Comparison of ENCODE assay signal across 26 cellular contexts in genomic region chr10:103936022-103936421, GRCh38. TPM values are rescaled to one million over a fixed set of nuclear protein-coding genes. Genes with fewer than 3 reads are reported as not detected.
DNase-seq lines count a peak whose midpoint lies in the region; ATAC-seq and TF ChIP-seq lines count a peak whose summit lies in the region.
"Had no signal": no experiment of that assay in that cellular context is flagged by ENCODE, and none has a peak within 500 bp of the region (broad histone marks: within the 10 kb centered on the region; RNA-seq: fewer than 3 reads in every experiment).

No MANE protein-coding gene starts in this region.

- H3K36me3 ChIP-seq in right atrium auricular region (no peaks in the 10 kb centered on the region), SJCRH30 (no peaks in the 10 kb centered on the region), ascending aorta (no peaks in the 10 kb centered on the region), aorta (ENCODE audit: control insufficient read depth in 1 of 2, insufficient read depth in 2 of 2, low read length in 1 of 2) (no peaks in the 10 kb centered on the region)
- H3K36me3 ChIP-seq: left lung, SJSA1, suprapubic skin had no signal

- H3K27me3 ChIP-seq in right cardiac atrium (ENCODE audit: control insufficient read depth, insufficient read depth) (no peaks in the 10 kb centered on the region), right atrium auricular region (no peaks in the 10 kb centered on the region), SJCRH30 (no peaks in the 10 kb centered on the region), ascending aorta (no peaks in the 10 kb centered on the region), aorta (ENCODE audit: control insufficient read depth in 1 of 2, insufficient read depth in 2 of 2, low read length in 1 of 2) (no peaks in the 10 kb centered on the region)
- H3K27me3 ChIP-seq: left lung, suprapubic skin had no signal

- no peak overlapping the region for H3K4me3 ChIP-seq in right cardiac atrium (ENCODE audit: low read length)
- H3K4me3 ChIP-seq in right atrium auricular region: no peak overlapping the region
- no peak overlapping the region for H3K4me3 ChIP-seq in SJCRH30
- no peak overlapping the region for H3K4me3 ChIP-seq in ascending aorta
- no peak overlapping the region for H3K4me3 ChIP-seq in aorta (ENCODE audit: low read length in 2 of 2)
- H3K4me3 ChIP-seq: left lung, SJSA1, suprapubic skin had no signal

- TF ChIP-seq CTCF in right atrium auricular region (IDR thresholded peaks at IDR 0.05): no peak
- TF ChIP-seq CTCF in ascending aorta (IDR thresholded peaks at IDR 0.05): no peak

- intact Hi-C loops in right cardiac atrium (cut with DNase I): no loop called here
- intact Hi-C loops in ascending aorta (cut with DNase I): no loop called here
- intact Hi-C loops in aorta (cut with DNase I): no loop called here

- H3K4me1 ChIP-seq in right cardiac atrium (ENCODE audit: control insufficient read depth, insufficient read depth, low read length): no peaks in the 10 kb centered on the region
- H3K4me1 ChIP-seq in right atrium auricular region: no peaks in the 10 kb centered on the region
- H3K4me1 ChIP-seq in SJCRH30: peaks cover 20% of the 10 kb centered on the region
- H3K4me1 ChIP-seq in ascending aorta: no peaks in the 10 kb centered on the region
- H3K4me1 ChIP-seq in aorta (ENCODE audit: control insufficient read depth in 1 of 2, insufficient read depth in 2 of 2, low read length in 2 of 2): no peaks in the 10 kb centered on the region
- H3K4me1 ChIP-seq: left lung, SJSA1 had no signal

- peak; percentile 52 to 68 for ATAC-seq in right cardiac atrium
- no peak for ATAC-seq in aorta (ENCODE audit: low FRiP score)
- ATAC-seq: activated naive CD4-positive, alpha-beta T cell treated with anti-CD3 and anti-CD28 coated beads, Interleukin-2, amount 50 U/mL, for 72 hours; activated T-helper 17 cell treated with anti-CD3 and anti-CD28 coated beads, Interleukin-2, amount 50 U/mL, for 72 hours; left lung; natural killer cell; Panc1; stimulated activated effector memory CD8-positive, alpha-beta T cell treated with anti-CD3 and anti-CD28 coated beads, Interleukin-12 subunit alpha, Interleukin-12 subunit beta, amount 100 ng/mL, for 72 hours had no signal

- no peak overlapping the region for H3K27ac ChIP-seq in right cardiac atrium (ENCODE audit: low read length)
- no peak overlapping the region for H3K27ac ChIP-seq in right atrium auricular region
- H3K27ac ChIP-seq in SJCRH30: no peak overlapping the region
- no peak overlapping the region for H3K27ac ChIP-seq in ascending aorta
- no peak overlapping the region for H3K27ac ChIP-seq in aorta (ENCODE audit: low read depth in 1 of 2, low read length in 2 of 2)
- H3K27ac ChIP-seq: HL-60, left lung, SJSA1, suprapubic skin had no signal

- H3K9me3 ChIP-seq in right cardiac atrium (ENCODE audit: control insufficient read depth, low read length) (no peaks in the 10 kb centered on the region), right atrium auricular region (no peaks in the 10 kb centered on the region), SJCRH30 (replicated peaks) (no peaks in the 10 kb centered on the region), ascending aorta (no peaks in the 10 kb centered on the region), aorta (ENCODE audit: control insufficient read depth, low read length) (no peaks in the 10 kb centered on the region)
- H3K9me3 ChIP-seq: left lung, SJSA1, suprapubic skin had no signal

- peak in 2 of 3 donors; percentile 48 to 67 for DNase-seq in right cardiac atrium
- no peak for DNase-seq in right atrium auricular region (ENCODE audit: low spot score)
- DNase-seq in SJCRH30: peak; percentile 26 to 38
- peak; percentile 53 for DNase-seq in medulla oblongata (ENCODE audit: extremely low spot score)
- DNase-seq in superior temporal gyrus (ENCODE audit: extremely low spot score): peak; percentile 55
- DNase-seq in ascending aorta (ENCODE audit: low spot score in 2 of 2): no peak
- no peak for DNase-seq in aorta
- DNase-seq in activated CD4-positive, alpha-beta T cell treated with anti-CD3 and anti-CD28 coated beads for 4 hours: no peak
- DNase-seq: activated CD4-positive, alpha-beta memory T cell treated with anti-CD3 and anti-CD28 coated beads for 36 hours; activated CD4-positive, CD25-positive, alpha-beta regulatory T cell; activated CD8-positive, alpha-beta memory T cell treated with anti-CD3 and anti-CD28 coated beads, Interleukin-2, amount 50 U/mL, for 48 hours; Calu3; left lung; natural killer cell; NCI-H1436 treated with DMSO at 0.1 percent for 48 hours; NCI-H2171 treated with DMSO at 0.1 percent for 48 hours; NCI-H526 treated with DMSO at 0.1 percent for 48 hours; stimulated activated CD4-positive, alpha-beta T cell treated with anti-CD3 and anti-CD28 coated beads, Interleukin-4, amount 100 ng/mL, for 24 hours; T-helper 1 cell had no signal

- 63% methylated on average over 6 of the region's 6 CpGs for WGBS in right cardiac atrium
- 44 to 49% methylated on average over 6 of the region's 6 CpGs for WGBS in aorta, 2 donors

RNA-seq across cellular contexts. Expression of gene STN1, which starts 18.0 kb away (rescaled TPM):
- total RNA-seq in right cardiac atrium (10 to 100 TPM; 24.3 to 26.8 (median 25.1) TPM), right atrium auricular region (10 to 100 TPM; 26.8 to 35.3 TPM), ascending aorta (24.5 TPM), aorta (10 to 100 TPM; 20.3 to 24.2 TPM)
- polyA plus RNA-seq in right cardiac atrium (26.8 TPM), aorta (10 to 100 TPM; 16.9 to 20.8 TPM)
- 10.3 and 11.6 TPM in 2 replicates for total RNA-seq in SJCRH30 (2014; rRNA removed; shearing (Covaris generic))

RNA-seq across cellular contexts. Expression of gene SLK, which starts 30.9 kb away (rescaled TPM):
- total RNA-seq in right cardiac atrium (10 to 100 TPM; 32.8 to 40.5 (median 36.4) TPM), right atrium auricular region (10 to 100 TPM; 42.4 to 57.3 TPM), ascending aorta (26.1 TPM), aorta (10 to 100 TPM; 47.0 to 50.2 TPM)
- polyA plus RNA-seq in right cardiac atrium (12.7 TPM), aorta (10 to 100 TPM; 16.0 to 19.7 TPM)
- 32.2 and 37.3 TPM in 2 replicates for total RNA-seq in SJCRH30 (2014; rRNA removed; shearing (Covaris generic))

Comparison
In these comparisons a context has a peak if more than half of its experiments do, and no peak if none do; other contexts are left out.
1. DNase-seq: peak in right cardiac atrium (2 of 3), SJCRH30 (2 of 2), medulla oblongata (single experiment) and superior temporal gyrus (single experiment); none in right atrium auricular region (single experiment), ascending aorta (0 of 2), aorta (0 of 2) and activated CD4-positive, alpha-beta T cell treated with anti-CD3 and anti-CD28 coated beads for 4 hours (0 of 2).